9 cellular contexts compared by ENCODE assay signal in genomic region chrX:119272882-119273806, GRCh38. TPM values are rescaled to one million over a fixed set of nuclear protein-coding genes. Genes with fewer than 3 reads are reported as not detected.
DNase-seq lines count a peak whose midpoint lies in the region; ATAC-seq and TF ChIP-seq lines count a peak whose summit lies in the region.
"Had no signal": no experiment of that assay in that cellular context is flagged by ENCODE, and none has a peak within 500 bp of the region (broad histone marks: within the 10 kb centered on the region; RNA-seq: fewer than 3 reads in every experiment).

No MANE protein-coding gene starts in this region.

- DNase-seq in activated CD8-positive, alpha-beta T cell treated with anti-CD3 and anti-CD28 coated beads for 36 hours, result peak; percentile 63
- peak; percentile 25 to 48 (median 37) for DNase-seq in effector memory CD4-positive, alpha-beta T cell
- DNase-seq in naive thymus-derived CD4-positive, alpha-beta T cell, result peak; percentile 5 to 38 (median 26)
- no peak for DNase-seq in type B pancreatic cell (ENCODE audit: extremely low spot score, unreplicated experiment)
- no peak for DNase-seq in NCI-H345 treated with DMSO at 0.1 percent for 48 hours (lab: John Stamatoyannopoulos, UW; ENCODE audit: unreplicated experiment)
- no peak for DNase-seq in vagina (ENCODE audit: extremely low spot score in 2 of 2)

- intact Hi-C loops in activated CD8-positive, alpha-beta T cell treated with anti-CD3 and anti-CD28 coated beads for 36 hours (cut with micrococcal nuclease), result no loop called here
- intact Hi-C loops in naive thymus-derived CD4-positive, alpha-beta T cell (cut with micrococcal nuclease), result loop anchor here in 1 of 2 donors (2.0 kb wide), 1 partner anchor 36 kb away; the partner anchor contains the start of gene PGRMC1
- intact Hi-C loops in vagina (cut with DNase I), result no loop called here

- CTCF ChIA-PET in activated CD8-positive, alpha-beta T cell treated with anti-CD3 and anti-CD28 coated beads for 36 hours (lab: Charles Lee), result interaction anchor here (1.0 to 1.4 kb wide), 2 partner anchors 11 to 154 kb away, joined by 3 to 6 read pairs; no protein-coding TSS in a partner anchor
- CTCF ChIA-PET in naive thymus-derived CD4-positive, alpha-beta T cell (lab: Charles Lee), result interaction anchor here (0.7 kb wide), 1 partner anchor 28 kb away, joined by 4 read pairs; no protein-coding TSS in a partner anchor

- ATAC-seq in GM19397 (IDR thresholded peaks at IDR 0.05; ENCODE audit: unreplicated experiment) (peak; percentile 78), GM21360 (IDR thresholded peaks at IDR 0.05; ENCODE audit: unreplicated experiment) (no peak)
- peak; percentile 97 for ATAC-seq in activated CD8-positive, alpha-beta T cell treated with anti-CD3 and anti-CD28 coated beads for 36 hours
- ATAC-seq in naive thymus-derived CD4-positive, alpha-beta T cell, result peak; percentile 86

- H3K27me3 Mint-ChIP-seq in activated CD8-positive, alpha-beta T cell treated with anti-CD3 and anti-CD28 coated beads for 36 hours, result peaks cover 14% of the 10 kb centered on the region
- peaks cover 0 to 26% (median 7%) of the 10 kb centered on the region in 5 donors for H3K27me3 Mint-ChIP-seq in naive thymus-derived CD4-positive, alpha-beta T cell
- H3K27me3 Mint-ChIP-seq in type B pancreatic cell, result peaks cover 3% of the 10 kb centered on the region

- no peak overlapping the region for H3K27ac ChIP-seq in effector memory CD4-positive, alpha-beta T cell (ENCODE audit: insufficient read depth, low read length, poor library complexity, severe bottlenecking)
- H3K27ac ChIP-seq in naive thymus-derived CD4-positive, alpha-beta T cell (ENCODE audit: low read depth, low read length), result no peak overlapping the region
- H3K27ac ChIP-seq in vagina, result no peak overlapping the region
- H3K27ac ChIP-seq: epithelial cell of prostate had no signal

- H3K9me3 ChIP-seq in effector memory CD4-positive, alpha-beta T cell (ENCODE audit: control insufficient read depth, low read length), result no peaks in the 10 kb centered on the region
- H3K9me3 ChIP-seq in naive thymus-derived CD4-positive, alpha-beta T cell (ENCODE audit: control insufficient read depth in 2 of 3, low read length in 3 of 3), result no peaks in the 10 kb centered on the region
- H3K9me3 ChIP-seq in vagina, result no peaks in the 10 kb centered on the region

- no peak for TF ChIP-seq CTCF in activated CD8-positive, alpha-beta T cell treated with anti-CD3 and anti-CD28 coated beads for 36 hours (IDR thresholded peaks at IDR 0.05)
- TF ChIP-seq CTCF in type B pancreatic cell (conservative IDR thresholded peaks at IDR 0.05) (no peak), vagina (IDR thresholded peaks at IDR 0.05) (no peak)

- no peaks in the 10 kb centered on the region for H3K27me3 ChIP-seq in effector memory CD4-positive, alpha-beta T cell (replicated peaks; ENCODE audit: control insufficient read depth, insufficient read depth, low read length, poor library complexity, severe bottlenecking)
- no peaks in the 10 kb centered on the region for H3K27me3 ChIP-seq in naive thymus-derived CD4-positive, alpha-beta T cell (ENCODE audit: control insufficient read depth in 2 of 2, insufficient read depth in 2 of 2, low read length in 2 of 2)
- no peaks in the 10 kb centered on the region for H3K27me3 ChIP-seq in vagina

- H3K27ac Mint-ChIP-seq in activated CD8-positive, alpha-beta T cell treated with anti-CD3 and anti-CD28 coated beads for 36 hours, result no peak overlapping the region
- H3K27ac Mint-ChIP-seq in naive thymus-derived CD4-positive, alpha-beta T cell, result no peak overlapping the region
- H3K27ac Mint-ChIP-seq in type B pancreatic cell, result no peak overlapping the region

- no peaks in the 10 kb centered on the region for H3K9me3 Mint-ChIP-seq in activated CD8-positive, alpha-beta T cell treated with anti-CD3 and anti-CD28 coated beads for 36 hours
- no peaks in the 10 kb centered on the region for H3K9me3 Mint-ChIP-seq in naive thymus-derived CD4-positive, alpha-beta T cell
- no peaks in the 10 kb centered on the region for H3K9me3 Mint-ChIP-seq in type B pancreatic cell

- no peaks in the 10 kb centered on the region for H3K36me3 ChIP-seq in effector memory CD4-positive, alpha-beta T cell (ENCODE audit: control insufficient read depth, insufficient read depth, low read length)
- H3K36me3 ChIP-seq in naive thymus-derived CD4-positive, alpha-beta T cell (ENCODE audit: control insufficient read depth in 2 of 3, insufficient read depth in 3 of 3, low read length in 3 of 3), result no peaks in the 10 kb centered on the region
- no peaks in the 10 kb centered on the region for H3K36me3 ChIP-seq in vagina

- H3K4me3 ChIP-seq in effector memory CD4-positive, alpha-beta T cell (ENCODE audit: insufficient read depth, low read depth, low read length, poor library complexity, severe bottlenecking), result peak overlapping the region; percentile 22
- peak overlapping the region; percentile 23 for H3K4me3 ChIP-seq in naive thymus-derived CD4-positive, alpha-beta T cell (ENCODE audit: low read length)
- peak overlapping the region in 1 of 2 donors; percentile 16 for H3K4me3 ChIP-seq in vagina

- TF ChIP-seq POLR2A in vagina (IDR thresholded peaks at IDR 0.05), result no peak

- peak overlapping the region; percentile 59 for H3K4me3 Mint-ChIP-seq in activated CD8-positive, alpha-beta T cell treated with anti-CD3 and anti-CD28 coated beads for 36 hours
- peak overlapping the region; percentile 39 to 83 (median 78) for H3K4me3 Mint-ChIP-seq in naive thymus-derived CD4-positive, alpha-beta T cell
- H3K4me3 Mint-ChIP-seq in type B pancreatic cell, result peak overlapping the region; percentile 69

- H3K4me1 Mint-ChIP-seq in activated CD8-positive, alpha-beta T cell treated with anti-CD3 and anti-CD28 coated beads for 36 hours (ENCODE audit: low read depth), result peaks cover 9% of the 10 kb centered on the region
- peaks cover 0 to 10% (median 7%) of the 10 kb centered on the region in 7 donors for H3K4me1 Mint-ChIP-seq in naive thymus-derived CD4-positive, alpha-beta T cell
- no peaks in the 10 kb centered on the region for H3K4me1 Mint-ChIP-seq in type B pancreatic cell (ENCODE audit: unreplicated experiment)

- no peaks in the 10 kb centered on the region for H3K36me3 Mint-ChIP-seq in activated CD8-positive, alpha-beta T cell treated with anti-CD3 and anti-CD28 coated beads for 36 hours (ENCODE audit: low read depth)
- H3K36me3 Mint-ChIP-seq in naive thymus-derived CD4-positive, alpha-beta T cell, result no peaks in the 10 kb centered on the region
- no peaks in the 10 kb centered on the region for H3K36me3 Mint-ChIP-seq in type B pancreatic cell

- POLR2A ChIA-PET in activated CD8-positive, alpha-beta T cell treated with anti-CD3 and anti-CD28 coated beads for 36 hours (lab: Charles Lee), result interaction anchor here (1.3 kb wide), 1 partner anchor 10 kb away, joined by 3 read pairs; no protein-coding TSS in a partner anchor
- POLR2A ChIA-PET in naive thymus-derived CD4-positive, alpha-beta T cell (lab: Charles Lee), result no interaction called here

- no peaks in the 10 kb centered on the region for H3K4me1 ChIP-seq in effector memory CD4-positive, alpha-beta T cell (ENCODE audit: control insufficient read depth, insufficient read depth, low read length, poor library complexity, severe bottlenecking)
- H3K4me1 ChIP-seq in naive thymus-derived CD4-positive, alpha-beta T cell (ENCODE audit: control insufficient read depth in 2 of 2, insufficient read depth in 2 of 2, low read length in 2 of 2), result no peaks in the 10 kb centered on the region
- no peaks in the 10 kb centered on the region for H3K4me1 ChIP-seq in vagina

RNA-seq across cellular contexts. Expression of gene PGRMC1, which starts 37.1 kb away (rescaled TPM):
- total RNA-seq in activated CD8-positive, alpha-beta T cell treated with anti-CD3 and anti-CD28 coated beads for 36 hours, result 10 to 100 TPM; 36.8 to 37.1 TPM
- total RNA-seq in naive thymus-derived CD4-positive, alpha-beta T cell, result 10 to 100 TPM in 4 of 5 experiments, 1 to 10 TPM in 1; 9.5 to 28.4 (median 11.9) TPM
- polyA plus RNA-seq in naive thymus-derived CD4-positive, alpha-beta T cell, result 10 to 100 TPM; 17.6 to 18.4 TPM
- 97.0 and 206 TPM in 2 replicates for total RNA-seq in type B pancreatic cell (ENCODE audit: low replicate concordance)
- total RNA-seq in vagina, result 101 TPM

Comparison
In these comparisons a context has a peak if more than half of its experiments do, and no peak if none do; other contexts are left out.
1. DNase-seq: peak in activated CD8-positive, alpha-beta T cell treated with anti-CD3 and anti-CD28 coated beads for 36 hours (single experiment), effector memory CD4-positive, alpha-beta T cell (3 of 3) and naive thymus-derived CD4-positive, alpha-beta T cell (9 of 9); none in type B pancreatic cell (single experiment), NCI-H345 treated with DMSO at 0.1 percent for 48 hours (single experiment) and vagina (0 of 2).
2. Peak in every context shown above with its lines, with median percentiles within 50 percentile points of each other: H3K4me3 Mint-ChIP-seq.